Comparison of ENCODE assay signal across 19 cellular contexts in genomic region chr4:52664479-52664878, GRCh38. TPM values are rescaled to one million over a fixed set of nuclear protein-coding genes. Genes with fewer than 3 reads are reported as not detected.
DNase-seq lines count a peak whose midpoint lies in the region; ATAC-seq, FAIRE-seq and TF ChIP-seq lines count a peak whose summit lies in the region.
"Had no signal": no experiment of that assay in that cellular context is flagged by ENCODE, and none has a peak within 500 bp of the region (broad histone marks: within the 10 kb centered on the region; RNA-seq: fewer than 3 reads in every experiment).

No MANE protein-coding gene starts in this region.

- H2BK12ac ChIP-seq in H1 (ENCODE audit: low read depth, low read length): no peak overlapping the region

- H3K4me1 ChIP-seq in H1 (replicated peaks in 1 of 4; ENCODE audit: control insufficient read depth in 3 of 4, insufficient read depth in 4 of 4, low read length in 3 of 4) (peaks cover 0 to 3% (median 0%) of the 10 kb centered on the region in 4 experiments; a peak in 1 of 7 replicates), esophagus squamous epithelium (peaks cover 0 to 18% (median 8%) of the 10 kb centered on the region in 3 donors)
- H3K4me1 ChIP-seq: BE2C had no signal

- H4K5ac ChIP-seq in H1 (ENCODE audit: insufficient read length, low read depth, low read length): no peak overlapping the region

- H2AK5ac ChIP-seq in H1 (ENCODE audit: low read depth, low read length): peak overlapping the region; percentile 88; the same call in 1 of the 2 replicates

- H3K36me3 ChIP-seq in H1 (ENCODE audit: control insufficient read depth in 2 of 4, insufficient read depth in 4 of 4, low read length in 3 of 4): peaks cover 0 to 4% (median 0%) of the 10 kb centered on the region in 4 experiments; a peak in 1 of 8 replicates
- no peaks in the 10 kb centered on the region for H3K36me3 ChIP-seq in esophagus squamous epithelium
- H3K36me3 ChIP-seq: BE2C had no signal

- no peak overlapping the region for H3K18ac ChIP-seq in H1 (ENCODE audit: extremely low read depth, low read length)

- no peak overlapping the region for H2BK120ac ChIP-seq in H1 (replicated peaks; ENCODE audit: low read depth, low read length)

- intact Hi-C loops in esophagus squamous epithelium (cut with DNase I): no loop called here

- no peak for FAIRE-seq in H1 (lab: Jason Lieb, UNC)
- FAIRE-seq: D721Med had no signal

- H2BK15ac ChIP-seq in H1 (ENCODE audit: low read length): no peak overlapping the region

- no peak overlapping the region for H3K4me2 ChIP-seq in H1 (ENCODE audit: insufficient read depth in 1 of 2, low read depth in 2 of 2, low read length in 2 of 2)

- TF ChIP-seq RAD21 in H1 (IDR thresholded peaks at IDR 0.05 in 1 of 2, conservative IDR thresholded peaks at IDR 0.05 in 1 of 2; ENCODE audit: low read depth in 2 of 2, low read length in 2 of 2): no peak

- H3K9ac ChIP-seq in H1 (replicated peaks in 1 of 4; ENCODE audit: extremely low read depth in 1 of 4, low read depth in 3 of 4, low read length in 3 of 4): no peak overlapping the region

- no peak overlapping the region for H2BK5ac ChIP-seq in H1 (ENCODE audit: low read depth, low read length)

- ATAC-seq in GM19351 (IDR thresholded peaks at IDR 0.05; ENCODE audit: unreplicated experiment) (peak; percentile 32), HG03378 (IDR thresholded peaks at IDR 0.05; ENCODE audit: unreplicated experiment) (peak; percentile 34), GM18858 (IDR thresholded peaks at IDR 0.05; ENCODE audit: unreplicated experiment) (no peak)
- ATAC-seq: Panc1, SK-N-SH treated with all-trans-retinoic acid at 6 μM for 48 hours had no signal

- POLR2A ChIA-PET in H1 (lab: Charles Lee; ENCODE audit: partially characterized antibody): interaction anchor here (1.3 to 1.7 kb wide), 3 partner anchors 48 to 77 kb away, joined by 3 to 9 read pairs (median 4); no protein-coding TSS in a partner anchor

- no peaks in the 10 kb centered on the region for H4K20me1 ChIP-seq in H1 (replicated peaks in 1 of 2; ENCODE audit: control insufficient read depth in 1 of 2, insufficient read depth in 2 of 2, low read length in 2 of 2)

- no peak for TF ChIP-seq EP300 in H1 (IDR thresholded peaks at IDR 0.05; ENCODE audit: borderline replicate concordance in 1 of 2, low read depth in 2 of 2, low read length in 2 of 2)

- H4K8ac ChIP-seq in H1 (ENCODE audit: extremely low read depth, insufficient read depth, low read length): no peak overlapping the region

- H2AFZ ChIP-seq in H1 (ENCODE audit: low read length): no peak overlapping the region

- peaks cover 0 to 3% of the 10 kb centered on the region in 2 experiments; a peak in 1 of 4 replicates for H3K79me2 ChIP-seq in H1 (ENCODE audit: control insufficient read depth in 1 of 2, insufficient read depth in 2 of 2, low read length in 2 of 2)

- no peak for TF ChIP-seq CTCF in H1 (IDR thresholded peaks at IDR 0.05; ENCODE audit: control extremely low read depth in 1 of 3, insufficient read depth in 1 of 3, low read depth in 1 of 3, low read length in 3 of 3)
- TF ChIP-seq CTCF in GM10266 (IDR thresholded peaks at IDR 0.05; ENCODE audit: control insufficient read depth, insufficient read depth, low read depth, missing control alignments): no peak
- no peak for TF ChIP-seq CTCF in esophagus squamous epithelium (IDR thresholded peaks at IDR 0.05)

- H2BK20ac ChIP-seq in H1 (ENCODE audit: low read length): no peak overlapping the region

- no peak overlapping the region for H3K4ac ChIP-seq in H1 (replicated peaks; ENCODE audit: insufficient read length, low read depth, low read length)

- no peak overlapping the region for H3K23ac ChIP-seq in H1 (ENCODE audit: insufficient read length)

- no peak overlapping the region for H3K56ac ChIP-seq in H1 (replicated peaks; ENCODE audit: insufficient read length, low read depth, low read length)

- CTCF ChIA-PET in H1 (lab: Charles Lee; ENCODE audit: partially characterized antibody): interaction anchor here (1.1 to 1.7 kb wide), 3 partner anchors 22 to 317 kb away, joined by 3 to 7 read pairs (median 3); no protein-coding TSS in a partner anchor

- H3K27ac ChIP-seq in H1 (ENCODE audit: low read depth, low read length) (no peak overlapping the region), esophagus squamous epithelium (no peak overlapping the region)

- peaks cover 5% of the 10 kb centered on the region; the same call in 1 of the 2 replicates for H3K23me2 ChIP-seq in H1 (ENCODE audit: low read depth, low read length)

- H3K4me3 ChIP-seq in H1 (ENCODE audit: extremely low read depth in 1 of 4, insufficient read depth in 2 of 4, low read depth in 3 of 4, low read length in 4 of 4): no peak overlapping the region
- H3K4me3 ChIP-seq in esophagus squamous epithelium: no peak overlapping the region

- H3K79me1 ChIP-seq in H1 (ENCODE audit: low read depth, low read length): no peaks in the 10 kb centered on the region; the same call in 1 of the 2 replicates

- no peak overlapping the region for H3K14ac ChIP-seq in H1 (ENCODE audit: insufficient read length)

- peaks cover 0 to 5% (median 2%) of the 10 kb centered on the region in 4 experiments; a peak in 4 of 7 replicates for H3K27me3 ChIP-seq in H1 (replicated peaks in 1 of 4; ENCODE audit: control insufficient read depth in 3 of 4, extremely low read depth in 1 of 4, insufficient read depth in 3 of 4, low read length in 3 of 4)
- no peaks in the 10 kb centered on the region for H3K27me3 ChIP-seq in esophagus squamous epithelium
- H3K27me3 ChIP-seq: BE2C had no signal

- TF ChIP-seq POLR2A in H1 (IDR thresholded peaks at IDR 0.05; ENCODE audit: control extremely low read depth in 1 of 2, low read depth in 2 of 2, low read length in 2 of 2) (no peak), esophagus squamous epithelium (IDR thresholded peaks at IDR 0.05) (no peak)

- DNase-seq in RPMI7951 (ENCODE audit: low read depth) (peak; percentile 15), H1 (ENCODE audit: low read depth in 1 of 2, low spot score in 2 of 2) (no peak), GM10266 (ENCODE audit: extremely low spot score) (no peak), esophagus squamous epithelium (lab: John Stamatoyannopoulos, UW) (no peak)
- DNase-seq: BE2C, DMS53, GDM1, GOT3, MM.1S, NCI-H1092, NCI-H1436 treated with DMSO at 0.1 percent for 48 hours, NCI-H1930, NCI-H69 had no signal

- H3K9me3 ChIP-seq in H1 (ENCODE audit: insufficient read depth in 2 of 2, low read depth in 1 of 2, low read length in 1 of 2) (peaks cover 0 to 8% of the 10 kb centered on the region in 2 experiments; a peak in 2 of 4 replicates), esophagus squamous epithelium (no peaks in the 10 kb centered on the region)
- H3K9me3 ChIP-seq: BE2C had no signal

- H4K91ac ChIP-seq in H1 (replicated peaks; ENCODE audit: insufficient read length, low read length): no peak overlapping the region

TF ChIP-seq in H1, 55 proteins besides CTCF, POLR2A, EP300 and RAD21:
- no peak for TF ChIP-seq FOSL1 (IDR thresholded peaks at IDR 0.05; ENCODE audit: insufficient read depth, low read depth, low read length)
- no peak for TF ChIP-seq SIRT6 (IDR thresholded peaks at IDR 0.05; ENCODE audit: low read length)
- no peak for TF ChIP-seq MAX (IDR thresholded peaks at IDR 0.05)
- TF ChIP-seq GABPA (IDR thresholded peaks at IDR 0.05; ENCODE audit: borderline replicate concordance, insufficient read depth, low read length): no peak
- no peak for TF ChIP-seq ATF3 (IDR thresholded peaks at IDR 0.05; ENCODE audit: insufficient read depth, low read depth, low read length)
- no peak for TF ChIP-seq SP2 (IDR thresholded peaks at IDR 0.05; ENCODE audit: low read length)
- TF ChIP-seq POLR2AphosphoS5 (IDR thresholded peaks at IDR 0.05; ENCODE audit: low read depth, low read length): no peak
- no peak for TF ChIP-seq SP1 (IDR thresholded peaks at IDR 0.05; ENCODE audit: low read depth, low read length)

RNA-seq across cellular contexts. Expression of gene USP46, which starts 5.4 kb away (rescaled TPM):
- 11.1 and 12.6 TPM in 2 replicates for total RNA-seq in RPMI7951 (2014; rRNA removed; shearing (Covaris generic))
- 53.4 and 62.4 TPM in 2 replicates for total RNA-seq in H1 (2021; fragmentation: NEBNext Ultra II Directional; extraction: Animal tissue kit (Norgen Biotek cat#: 25700))
- 6.3 and 10.6 TPM in 2 replicates for polyA plus RNA-seq in H1 (2011; rRNA removed)
- 11.6 TPM for polyA plus RNA-seq in H1 (2011; cell fraction: cytosol; rRNA removed)
- 12.2 TPM for polyA plus RNA-seq in H1 (2011; cell fraction: nucleus; rRNA removed)
- polyA plus RNA-seq in H1 (2012, experiment 1 of 2): 17.4 to 32.6 TPM (median 22.0 TPM) in 4 replicates
- 2.5 TPM for polyA plus RNA-seq in H1 (2012, experiment 2 of 2)
- polyA plus RNA-seq in H1 (2013, experiment 1 of 2): 32.9 TPM
- polyA plus RNA-seq in H1 (2013, experiment 2 of 2): 32.3 TPM
- 75.7 and 77.0 TPM in 2 replicates for polyA minus RNA-seq in H1 (2011; rRNA and poly(A)+ RNA removed)
- 23.9 TPM for polyA minus RNA-seq in H1 (2011; cell fraction: cytosol; rRNA and poly(A)+ RNA removed)
- polyA minus RNA-seq in H1 (2011; cell fraction: nucleus; rRNA and poly(A)+ RNA removed): 50.0 TPM
- 10 to 100 TPM; 12.0 to 22.1 (median 12.9) TPM for total RNA-seq in esophagus squamous epithelium
